Comparison of ENCODE assay signal across 21 cellular contexts in genomic region chr9:7284117-7284516, GRCh38.
DNase-seq lines count a peak whose midpoint lies in the region; ATAC-seq and TF ChIP-seq lines count a peak whose summit lies in the region.
"Had no signal": no experiment of that assay in that cellular context is flagged by ENCODE, and none has a peak within 500 bp of the region (broad histone marks: within the 10 kb centered on the region; RNA-seq: fewer than 3 reads in every experiment).

No MANE protein-coding gene starts in this region.

- H3K27ac Mint-ChIP-seq in activated T-helper 17 cell treated with anti-CD3 and anti-CD28 coated beads, Interleukin-2, amount 50 U/mL, for 72 hours: no peak overlapping the region
- no peak overlapping the region for H3K27ac Mint-ChIP-seq in endodermal cell
- no peak overlapping the region for H3K27ac Mint-ChIP-seq in stimulated activated naive CD8-positive, alpha-beta T cell treated with anti-CD3 and anti-CD28 coated beads, Interleukin-15, amount 100 ng/mL, for 72 hours
- H3K27ac Mint-ChIP-seq: CD4-positive, alpha-beta T cell; GM23338 had no signal

- H3K27me3 ChIP-seq in endodermal cell (ENCODE audit: control insufficient read depth, insufficient read depth, low read length, poor library complexity, severe bottlenecking) (peaks cover 9% of the 10 kb centered on the region), prostate gland (replicated peaks; ENCODE audit: insufficient read depth) (no peaks in the 10 kb centered on the region)
- H3K27me3 ChIP-seq: BLaER1 treated with 17β-estradiol and CSF1 and Interleukin-3, amounts not matched to agents 10 nM and 100 nM had no signal

- peaks cover 5% of the 10 kb centered on the region for H3K27me3 Mint-ChIP-seq in activated T-cell treated with anti-CD3 and anti-CD28 coated beads, Interleukin-2, amount 50 U/mL, for 4 hours (ENCODE audit: low read depth)
- H3K27me3 Mint-ChIP-seq in activated T-helper 17 cell treated with anti-CD3 and anti-CD28 coated beads, Interleukin-2, amount 50 U/mL, for 72 hours: peaks cover 24% of the 10 kb centered on the region
- peaks cover 30% of the 10 kb centered on the region for H3K27me3 Mint-ChIP-seq in endodermal cell (ENCODE audit: insufficient read depth)
- H3K27me3 Mint-ChIP-seq in stimulated activated naive CD8-positive, alpha-beta T cell treated with anti-CD3 and anti-CD28 coated beads, Interleukin-15, amount 100 ng/mL, for 72 hours: peaks cover 76% of the 10 kb centered on the region

- H3K9me3 Mint-ChIP-seq in activated T-cell treated with anti-CD3 and anti-CD28 coated beads, Interleukin-2, amount 50 U/mL, for 4 hours: no peaks in the 10 kb centered on the region
- no peaks in the 10 kb centered on the region for H3K9me3 Mint-ChIP-seq in activated T-helper 17 cell treated with anti-CD3 and anti-CD28 coated beads, Interleukin-2, amount 50 U/mL, for 72 hours
- H3K9me3 Mint-ChIP-seq in endodermal cell: peaks cover 29% of the 10 kb centered on the region
- peaks cover 16 to 34% of the 10 kb centered on the region in 2 donors for H3K9me3 Mint-ChIP-seq in stimulated activated naive CD8-positive, alpha-beta T cell treated with anti-CD3 and anti-CD28 coated beads, Interleukin-15, amount 100 ng/mL, for 72 hours

- no peak overlapping the region for H3K9ac ChIP-seq in endodermal cell (ENCODE audit: extremely low read depth, low read length, poor library complexity, severe bottlenecking)
- H3K9ac ChIP-seq: BLaER1 treated with 17β-estradiol and CSF1 and Interleukin-3, amounts not matched to agents 10 nM and 100 nM had no signal

- H3K9me3 ChIP-seq in endodermal cell (ENCODE audit: control insufficient read depth, low read length) (peaks cover 6% of the 10 kb centered on the region), prostate gland (no peaks in the 10 kb centered on the region)
- H3K9me3 ChIP-seq: A549 had no signal

- intact Hi-C loops in prostate gland (cut with DNase I): no loop called here

- no peaks in the 10 kb centered on the region for H3K4me1 Mint-ChIP-seq in activated T-cell treated with anti-CD3 and anti-CD28 coated beads, Interleukin-2, amount 50 U/mL, for 4 hours (ENCODE audit: low read depth)
- H3K4me1 Mint-ChIP-seq in activated T-helper 17 cell treated with anti-CD3 and anti-CD28 coated beads, Interleukin-2, amount 50 U/mL, for 72 hours: no peaks in the 10 kb centered on the region
- H3K4me1 Mint-ChIP-seq in endodermal cell: peaks cover 28% of the 10 kb centered on the region
- peaks cover 13% of the 10 kb centered on the region for H3K4me1 Mint-ChIP-seq in stimulated activated naive CD8-positive, alpha-beta T cell treated with anti-CD3 and anti-CD28 coated beads, Interleukin-15, amount 100 ng/mL, for 72 hours

- H3K36me3 ChIP-seq in endodermal cell (ENCODE audit: control insufficient read depth, insufficient read depth, low read length) (no peaks in the 10 kb centered on the region), prostate gland (no peaks in the 10 kb centered on the region)
- H3K36me3 ChIP-seq: BLaER1 treated with 17β-estradiol and CSF1 and Interleukin-3, amounts not matched to agents 10 nM and 100 nM had no signal

- no peaks in the 10 kb centered on the region for H3K36me3 Mint-ChIP-seq in activated T-cell treated with anti-CD3 and anti-CD28 coated beads, Interleukin-2, amount 50 U/mL, for 4 hours (ENCODE audit: insufficient read depth)
- no peaks in the 10 kb centered on the region for H3K36me3 Mint-ChIP-seq in activated T-helper 17 cell treated with anti-CD3 and anti-CD28 coated beads, Interleukin-2, amount 50 U/mL, for 72 hours (ENCODE audit: low read depth)
- H3K36me3 Mint-ChIP-seq in endodermal cell (ENCODE audit: low read depth): no peaks in the 10 kb centered on the region

- H3K4me1 ChIP-seq in endodermal cell (ENCODE audit: control insufficient read depth, insufficient read depth, low read length) (peaks cover 25% of the 10 kb centered on the region), prostate gland (replicated peaks) (no peaks in the 10 kb centered on the region)
- H3K4me1 ChIP-seq: A549 had no signal

- H3K27ac ChIP-seq in endodermal cell (ENCODE audit: low read depth, low read length) (no peak overlapping the region), prostate gland (no peak overlapping the region)
- H3K27ac ChIP-seq: A549; BLaER1 treated with 17β-estradiol and CSF1 and Interleukin-3, amounts not matched to agents 10 nM and 100 nM had no signal

- TF ChIP-seq CTCF in endodermal cell (conservative IDR thresholded peaks at IDR 0.05): no peak
- TF ChIP-seq CTCF in prostate gland (IDR thresholded peaks at IDR 0.05): no peak

- no peak for TF ChIP-seq POLR2A in prostate gland (IDR thresholded peaks at IDR 0.05)

- 100% methylated on average over 1 of the region's 1 CpG for WGBS in endodermal cell (ENCODE audit: insufficient coverage in 1 of 2, insufficient read length in 1 of 2), 2 experiments
- 95% methylated on average over 1 of the region's 1 CpG for WGBS in prostate gland

- peak; percentile 55 to 79 for ATAC-seq in activated T-cell treated with anti-CD3 and anti-CD28 coated beads, Interleukin-2, amount 50 U/mL, for 4 hours
- ATAC-seq in activated T-helper 17 cell treated with anti-CD3 and anti-CD28 coated beads, Interleukin-2, amount 50 U/mL, for 72 hours (replicated peaks): peak; percentile 84
- peak; percentile 98 for ATAC-seq in stimulated activated naive CD8-positive, alpha-beta T cell treated with anti-CD3 and anti-CD28 coated beads, Interleukin-15, amount 100 ng/mL, for 72 hours
- ATAC-seq: A549 had no signal

- no peak overlapping the region for H3K4me3 Mint-ChIP-seq in activated T-cell treated with anti-CD3 and anti-CD28 coated beads, Interleukin-2, amount 50 U/mL, for 4 hours
- no peak overlapping the region for H3K4me3 Mint-ChIP-seq in activated T-helper 17 cell treated with anti-CD3 and anti-CD28 coated beads, Interleukin-2, amount 50 U/mL, for 72 hours
- H3K4me3 Mint-ChIP-seq in endodermal cell: no peak overlapping the region
- no peak overlapping the region for H3K4me3 Mint-ChIP-seq in stimulated activated naive CD8-positive, alpha-beta T cell treated with anti-CD3 and anti-CD28 coated beads, Interleukin-15, amount 100 ng/mL, for 72 hours
- H3K4me3 Mint-ChIP-seq: CD4-positive, alpha-beta T cell; GM23338; H9 had no signal

- no peak for DNase-seq in activated T-cell treated with anti-CD3 and anti-CD28 coated beads, Interleukin-2, amount 50 U/mL, for 4 hours
- DNase-seq in activated T-cell treated with anti-CD3 and anti-CD28 coated beads for 4 hours (no peak), endodermal cell (no peak), prostate gland (ENCODE audit: low spot score) (no peak)
- DNase-seq in stimulated activated naive CD8-positive, alpha-beta T cell treated with anti-CD3 and anti-CD28 coated beads, Interleukin-15, amount 100 ng/mL, for 72 hours: no peak
- DNase-seq in activated CD4-positive, alpha-beta T cell treated with anti-CD3 and anti-CD28 coated beads, Interleukin-2, amount 50 U/mL, for 48 hours: no peak
- DNase-seq: AML-193; CD4-positive, alpha-beta T cell; DMS53; IMR-90; KG1; MM.1S; NCI-H2029; NCI-H446; NCI-H524 treated with DMSO at 0.1 percent for 48 hours; NCI-H774 had no signal

- H3K4me3 ChIP-seq in endodermal cell (ENCODE audit: low read length) (peak overlapping the region; percentile 59), prostate gland (no peak overlapping the region)
- H3K4me3 ChIP-seq: A549; BLaER1 treated with 17β-estradiol and CSF1 and Interleukin-3, amounts not matched to agents 10 nM and 100 nM; GM23338 had no signal
